8 cellular contexts compared by ENCODE assay signal in the genomic region with DNA sequence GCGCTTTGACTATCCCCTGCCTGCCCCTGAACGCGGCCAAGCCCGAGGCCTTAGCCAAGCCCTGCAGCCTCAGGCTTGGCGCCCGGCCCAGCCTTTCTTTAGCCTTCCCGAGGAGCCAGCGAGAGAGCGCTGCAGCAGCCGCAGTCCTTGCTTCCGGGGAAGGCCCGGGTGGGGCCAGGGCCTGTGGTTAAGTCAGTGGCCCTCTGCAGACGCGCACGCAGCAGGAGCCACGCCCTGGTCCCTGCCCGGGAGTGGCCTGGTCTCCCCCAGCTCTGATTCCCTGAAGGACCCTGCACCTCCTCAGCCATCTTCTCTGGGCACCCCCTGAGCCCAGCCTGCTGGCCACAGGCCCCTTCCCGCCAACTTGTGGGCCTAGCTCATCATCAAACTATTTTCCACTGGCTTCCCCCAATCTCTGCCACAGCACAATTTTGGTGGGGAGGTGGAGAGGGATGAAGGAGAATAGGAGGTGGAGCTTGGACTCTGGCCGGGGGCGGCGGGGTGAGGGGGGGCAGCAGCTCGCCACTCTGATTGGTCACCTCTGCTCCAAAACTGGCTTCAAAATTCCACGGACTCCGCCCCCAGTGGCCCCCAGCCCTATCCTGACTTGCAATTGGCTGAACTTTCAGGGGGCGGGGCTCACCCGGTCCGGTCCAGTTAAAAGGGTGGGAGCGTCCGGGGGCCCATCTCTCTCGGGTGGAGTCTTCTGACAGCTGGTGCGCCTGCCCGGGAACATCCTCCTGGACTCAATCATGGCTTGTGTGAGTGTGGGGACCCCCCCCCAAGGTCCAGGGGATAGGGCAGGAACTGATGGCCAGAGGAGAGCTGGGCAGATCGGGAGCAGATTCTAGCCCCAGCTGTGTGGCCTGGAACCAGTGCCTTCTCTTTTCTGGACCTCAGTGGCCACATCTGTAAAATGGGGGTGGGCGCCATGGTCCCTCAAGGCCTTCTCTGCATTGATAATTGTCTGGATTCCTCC. TPM values are rescaled to one million over a fixed set of nuclear protein-coding genes. Genes with fewer than 3 reads are reported as not detected.
A peak's percentile ranks its signal among the peaks of the same experiment; 100 is the strongest.
DNase-seq lines count a peak whose midpoint lies in the region; ATAC-seq, FAIRE-seq and TF ChIP-seq lines count a peak whose summit lies in the region.

A gene (plus strand): TSS at position 686 of the 979 bp plus-strand sequence. CDS start 67 bp downstream, at position 753.

- TF ChIP-seq RAD21 in K562 (CRISPR knock-in tag; conservative IDR thresholded peaks at IDR 0.05 in 1 of 2, IDR thresholded peaks at IDR 0.05 in 1 of 2) = peak in 1 of 2 experiments; percentile 28; a peak in 1 of 4 replicates

- in situ Hi-C loops in Caki2 (cut with HindIII; ENCODE audit: low pct_unique_long_range_greater_than_20kb, low sequenced_read_pairs) (no loop called here), K562 (cut with MboI) (no loop called here)

- intact Hi-C loops in K562 (cut with micrococcal nuclease) = no loop called here

- TF ChIP-seq POLR2A in K562 (conservative IDR thresholded peaks at IDR 0.05) = peak; percentile 74

- peak within 1 kb of the TSS; percentile 95 for H3K27ac Mint-ChIP-seq in T-helper 17 cell

- H3K9me3 ChIP-seq in T-helper 17 cell (ENCODE audit: control insufficient read depth, low read length, poor library complexity, severe bottlenecking) (no peaks in the 10 kb centered on the region), K562 (replicated peaks; ENCODE audit: control insufficient read depth, insufficient read depth, low read depth, low read length) (no peaks in the 10 kb centered on the region), hepatocyte (ENCODE audit: low read depth) (no peaks in the 10 kb centered on the region)

- H3K36me3 ChIP-seq in K562 (ENCODE audit: control insufficient read depth, insufficient read depth, low read length) (peaks cover 5% of the 10 kb centered on the region; the same call in 1 of the 3 replicates), hepatocyte (replicated peaks; ENCODE audit: insufficient read depth, low read depth) (no peaks in the 10 kb centered on the region)

- H3K4me3 ChIP-seq in K562 (peak within 1 kb of the TSS; percentile 52), hepatocyte (peak within 1 kb of the TSS; percentile 24)

- 0% methylated on average over 28 of the region's 34 CpGs for WGBS in K562 (ENCODE audit: insufficient coverage, low coverage, missing lambda C conversion rate)
- 54% methylated on average over 33 of the region's 34 CpGs for WGBS in hepatocyte (ENCODE audit: low lambda C conversion rate, missing lambda C conversion rate)

- H3K79me2 ChIP-seq in K562 (ENCODE audit: control insufficient read depth, insufficient read depth, low read length) = peaks cover 23% of the 10 kb centered on the region
- H3K79me2 ChIP-seq in hepatocyte = peaks cover 12% of the 10 kb centered on the region

- H3K4me3 Mint-ChIP-seq in T-helper 17 cell = peak within 1 kb of the TSS; percentile 97

- CTCF ChIA-PET in K562 (lab: Yijun Ruan, JAX; ENCODE audit: low intra/inter-chr PET ratio) = no interaction called here

- no peaks in the 10 kb centered on the region for H3K27me3 ChIP-seq in K562 (ENCODE audit: control insufficient read depth in 2 of 2, insufficient read depth in 2 of 2, low read length in 2 of 2)
- H3K27me3 ChIP-seq in hepatocyte = no peaks in the 10 kb centered on the region

- H2AFZ ChIP-seq in K562 (ENCODE audit: low read depth, low read length) (peak within 1 kb of the TSS; percentile 71), hepatocyte (no peak within 1 kb of the TSS)

- peaks cover 2 to 57% of the 10 kb centered on the region in 2 experiments; a peak in 3 of 5 replicates for H3K4me1 ChIP-seq in K562 (replicated peaks in 1 of 2; ENCODE audit: control insufficient read depth in 2 of 2, insufficient read depth in 2 of 2, low read length in 2 of 2)
- H3K4me1 ChIP-seq in hepatocyte (ENCODE audit: insufficient read depth) = peaks cover 10% of the 10 kb centered on the region

- no peaks in the 10 kb centered on the region for H4K20me1 ChIP-seq in K562 (replicated peaks; ENCODE audit: control insufficient read depth, insufficient read depth, low read length)
- H4K20me1 ChIP-seq in hepatocyte (ENCODE audit: insufficient read depth, poor library complexity, severe bottlenecking) = peaks cover 12% of the 10 kb centered on the region

- BruUV-seq in K562 (replicated peaks; lab: Mats Ljungman, UMichigan) = no TSS peak

- H3K4me1 Mint-ChIP-seq in T-helper 17 cell = peaks cover 40% of the 10 kb centered on the region

- peak within 1 kb of the TSS; percentile 85 for H3K27ac ChIP-seq in K562 (ENCODE audit: extremely low read depth, low read depth, low read length)
- H3K27ac ChIP-seq in hepatocyte = peak within 1 kb of the TSS; percentile 88

- peaks cover 2% of the 10 kb centered on the region for H3K36me3 Mint-ChIP-seq in T-helper 17 cell (ENCODE audit: low read depth)

- H3K9me2 ChIP-seq in hepatocyte (replicated peaks; ENCODE audit: insufficient read depth) = no peaks in the 10 kb centered on the region

- DNase-seq in Caki2 (ENCODE audit: low read depth) (peak; percentile 99), LHCN-M2 (ENCODE audit: low read depth) (peak; percentile 98), T-helper 17 cell (peak; percentile 34 to 50 (median 47)), K562 (ENCODE audit: extremely low read depth in 1 of 4, low spot score in 3 of 4) (peak; percentile 90 to 95 (median 91)), hepatocyte (ENCODE audit: low spot score) (peak; percentile 87), renal cortical epithelial cell (ENCODE audit: low read depth) (peak; percentile 70)

- peak in 1 of 3 experiments; percentile 29; a peak in 1 of 6 replicates for TF ChIP-seq CTCF in K562 (IDR thresholded peaks at IDR 0.05 in 2 of 3, conservative IDR thresholded peaks at IDR 0.05 in 1 of 3; ENCODE audit: insufficient read depth in 2 of 3, low read depth in 1 of 3, low read length in 3 of 3)
- TF ChIP-seq CTCF in hepatocyte (IDR thresholded peaks at IDR 0.05; ENCODE audit: poor library complexity) = no peak

- POLR2A ChIA-PET in K562 (lab: Yijun Ruan, JAX) = interaction anchor here (0.5 to 2.1 kb wide), 15 partner anchors 8 to 163 kb away, joined by 3 to 12 read pairs (median 3); a partner anchor contains a TSS

- peak within 1 kb of the TSS; percentile 71 to 87 for H3K9ac ChIP-seq in K562 (ENCODE audit: insufficient read depth in 1 of 2, low read depth in 2 of 2, low read length in 2 of 2)

- H3K27me3 Mint-ChIP-seq in T-helper 17 cell = no peaks in the 10 kb centered on the region

- peak; percentile 47 for ATAC-seq in GM21390 (IDR thresholded peaks at IDR 0.05; ENCODE audit: unreplicated experiment)
- ATAC-seq in T-helper 17 cell = peak; percentile 43
- ATAC-seq in K562 = peak; percentile 93
- no peak for ATAC-seq in HG03135 (IDR thresholded peaks at IDR 0.05; ENCODE audit: unreplicated experiment)

- H3K9me1 ChIP-seq in K562 (ENCODE audit: control insufficient read depth, insufficient read depth, low read length) = no peaks in the 10 kb centered on the region

- TF ChIP-seq EP300 in K562 (IDR thresholded peaks at IDR 0.05; ENCODE audit: low read length) = no peak

- peak within 1 kb of the TSS; percentile 86 for H3K4me2 ChIP-seq in K562 (ENCODE audit: insufficient read depth, low read length)
- peak within 1 kb of the TSS; percentile 83 for H3K4me2 ChIP-seq in hepatocyte

- FAIRE-seq in K562 (lab: Jason Lieb, UNC) = peak; percentile 93

TF ChIP-seq in K562, 482 proteins besides CTCF, POLR2A, EP300 and RAD21 (continues in another document):
- TF ChIP-seq C11orf30 (IDR thresholded peaks at IDR 0.05; ENCODE audit: low read depth) (no peak), GABPB2 (CRISPR knock-in tag; conservative IDR thresholded peaks at IDR 0.05) (no peak), ATF1 (CRISPR knock-in tag; IDR thresholded peaks at IDR 0.05) (no peak), ATF1 (tag; IDR thresholded peaks at IDR 0.05) (peak; percentile 66), KAT7 (CRISPR knock-in tag; IDR thresholded peaks at IDR 0.05; ENCODE audit: borderline replicate concordance) (no peak), STAG1 (CRISPR knock-in tag; IDR thresholded peaks at IDR 0.05; ENCODE audit: borderline replicate concordance) (no peak), KDM4B (IDR thresholded peaks at IDR 0.05; ENCODE audit: borderline replicate concordance in 2 of 2, low read depth in 1 of 2) (no peak), TCF7 (IDR thresholded peaks at IDR 0.05; ENCODE audit: borderline replicate concordance) (no peak), CBX8 (IDR thresholded peaks at IDR 0.05; ENCODE audit: borderline replicate concordance, extremely low read depth, low read depth, low read length, poor library complexity, severe bottlenecking) (no peak), ZNF311 (CRISPR knock-in tag; IDR thresholded peaks at IDR 0.05) (no peak), GABPA (tag; conservative IDR thresholded peaks at IDR 0.05; ENCODE audit: low read depth) (peak; percentile 64), STAT5B (CRISPR knock-in tag; IDR thresholded peaks at IDR 0.05) (no peak)

RNA-seq across cellular contexts. Expression of the gene that starts here (rescaled TPM):
- total RNA-seq in Caki2 (2014; rRNA removed; shearing (Covaris generic); ENCODE audit: low replicate concordance) = 5,023 and 5,137 TPM in 2 replicates
- 5,161 and 10,139 TPM in 2 replicates for total RNA-seq in LHCN-M2 (2014; rRNA removed)
- 11,917 TPM for polyA plus RNA-seq in LHCN-M2 (2012)
- 100 to 1,000 TPM; 152 to 154 TPM for total RNA-seq in T-helper 17 cell
- total RNA-seq in K562 (2011; cell fraction: chromatin; rRNA removed; ENCODE audit: low replicate concordance) = 14.2 and 41.4 TPM in 2 replicates
- total RNA-seq in K562 (2011; cell fraction: nucleolus; rRNA removed) = 152 and 183 TPM in 2 replicates
- 99.6 and 131 TPM in 2 replicates for total RNA-seq in K562 (2011; cell fraction: nucleoplasm; rRNA removed)
- total RNA-seq in K562 (2014; rRNA removed) = 373 and 487 TPM in 2 replicates
- total RNA-seq in K562 (2014; rRNA removed; fragmentation: Illumina TruSeq; extraction: Trizol) = 94.3 and 160 TPM in 2 replicates
- 455 and 466 TPM in 2 replicates for total RNA-seq in K562 (2015; rRNA removed; fragmentation: Illumina TruSeq; extraction: Trizol)
- total RNA-seq in K562 (2021) = 330 and 373 TPM in 2 replicates
- 800 and 995 TPM in 2 replicates for polyA plus RNA-seq in K562 (2011; rRNA removed)
- polyA plus RNA-seq in K562 (2011; cell fraction: cytosol; rRNA removed) = 1,618 and 2,500 TPM in 2 replicates
- 492 and 635 TPM in 2 replicates for polyA plus RNA-seq in K562 (2011; cell fraction: nucleus; rRNA removed)
- polyA plus RNA-seq in K562 (2012) = 1,292 and 1,616 TPM in 2 replicates
- polyA plus RNA-seq in K562 (2014; fragmentation: Illumina TruSeq; extraction: Trizol) = 189 and 298 TPM in 2 replicates
- polyA plus RNA-seq in K562 (2014; fragmentation: Nextera tagmentation; extraction: Ambion mirVana) = 100 to 1,000 TPM; 240 to 301 TPM
- polyA plus RNA-seq in K562 (2014; rRNA removed) = 474 and 680 TPM in 2 replicates
- 187 and 354 TPM in 2 replicates for polyA minus RNA-seq in K562 (2011; rRNA and poly(A)+ RNA removed)
- 194 and 200 TPM in 2 replicates for polyA minus RNA-seq in K562 (2011; cell fraction: cytosol; rRNA and poly(A)+ RNA removed)
- 64.1 and 86.9 TPM in 2 replicates for polyA minus RNA-seq in K562 (2011; cell fraction: nucleus; rRNA and poly(A)+ RNA removed)
- total RNA-seq in hepatocyte = 780 and 875 TPM in 2 replicates
- polyA plus RNA-seq in hepatocyte = 565 and 568 TPM in 2 replicates
- 761 and 4,632 TPM in 2 replicates for total RNA-seq in renal cortical epithelial cell

Comparison
In these comparisons a context has a peak if more than half of its experiments do, and no peak if none do; other contexts are left out.
1. DNase-seq: peak in every context shown above with its lines; median percentile 99 in Caki2; 98 in LHCN-M2; 91 in K562; 87 in hepatocyte; 70 in renal cortical epithelial cell; 47 in T-helper 17 cell.